8 cellular contexts compared by ENCODE assay signal in the genomic region with DNA sequence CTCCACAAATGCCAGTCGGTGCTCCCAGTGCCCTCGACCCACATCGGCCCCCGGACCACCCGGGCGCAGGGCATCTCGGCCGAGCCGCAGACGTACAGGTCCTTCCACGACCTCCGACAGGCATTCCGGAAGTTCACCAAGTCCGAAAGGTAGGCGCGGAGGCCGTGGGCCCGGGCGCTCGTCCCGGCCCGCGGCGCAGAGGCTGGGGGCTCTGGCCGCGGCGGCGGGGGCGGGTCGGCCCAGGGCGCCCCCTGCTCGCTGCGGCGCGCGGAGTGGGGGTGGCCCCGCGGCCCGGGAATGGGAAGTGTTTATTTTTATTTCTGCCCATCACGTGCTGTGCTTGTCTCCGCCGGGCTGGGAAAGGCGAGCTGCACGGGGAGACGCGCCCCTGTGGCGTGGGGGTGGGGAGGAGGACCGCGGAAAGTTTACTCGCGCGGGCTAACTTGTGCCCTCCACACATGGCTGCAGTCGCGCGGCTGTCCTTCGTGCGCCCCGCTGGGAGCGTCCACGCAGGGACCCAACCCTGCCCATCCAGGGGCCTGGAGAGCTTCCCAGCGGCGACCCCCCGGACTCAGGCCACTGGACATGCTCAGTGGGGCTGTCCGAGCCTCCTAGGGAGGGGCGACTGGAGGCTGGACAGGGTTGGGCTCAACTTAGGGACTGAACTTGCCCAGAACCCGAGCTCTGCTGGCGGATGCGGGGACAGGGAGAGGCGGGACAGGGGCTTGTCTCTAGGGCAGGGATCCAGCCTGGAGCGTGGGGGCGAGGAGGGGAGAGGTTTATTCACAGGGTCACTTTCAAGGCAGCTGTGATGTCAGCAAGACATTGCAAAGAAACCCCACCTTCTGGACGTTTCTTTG.
DNase-seq lines count a peak whose midpoint lies in the region; ATAC-seq and TF ChIP-seq lines count a peak whose summit lies in the region.

No MANE protein-coding gene starts in this region.

- peaks cover 9% of the 10 kb centered on the region for H3K4me1 Mint-ChIP-seq in activated B cell treated with CpG ODN at 0.5 μM for 24 hours

- WGBS in gastroesophageal sphincter (ENCODE audit: low coverage in 1 of 2), 2 donors: 0% methylated on average over 1 to 10 of the region's 72 CpGs
- WGBS in ovary, 3 donors: 0% methylated on average over 27 to 72 of the region's 72 CpGs

- H3K27me3 Mint-ChIP-seq in activated B cell treated with CpG ODN at 0.5 μM for 24 hours: peaks cover 36% of the 10 kb centered on the region

- H3K4me3 ChIP-seq in gastroesophageal sphincter: peak overlapping the region; percentile 66 to 85
- H3K4me3 ChIP-seq in ovary: peak overlapping the region; percentile 82

- no peaks in the 10 kb centered on the region for H3K36me3 Mint-ChIP-seq in activated B cell treated with CpG ODN at 0.5 μM for 24 hours (ENCODE audit: low read depth)

- peak overlapping the region; percentile 50 for H3K4me3 Mint-ChIP-seq in activated B cell treated with CpG ODN at 0.5 μM for 24 hours

- CTCF ChIA-PET in activated B cell treated with CpG ODN at 0.5 μM for 24 hours (lab: Charles Lee): no interaction called here

- intact Hi-C loops in activated B cell treated with CpG ODN at 0.5 μM for 24 hours (cut with micrococcal nuclease) (no loop called here), ovary (cut with DNase I) (loop anchor here in 1 of 4 donors (5.0 kb wide), 1 partner anchor 1226 kb away; no protein-coding TSS in a partner anchor)

- no peak for TF ChIP-seq EP300 in gastroesophageal sphincter (IDR thresholded peaks at IDR 0.05)
- no peak for TF ChIP-seq EP300 in ovary (IDR thresholded peaks at IDR 0.05)

- peaks cover 12% of the 10 kb centered on the region; the same call in 1 of the 2 replicates for H3K4me1 ChIP-seq in ES-I3 (ENCODE audit: insufficient read depth, low read length)
- H3K4me1 ChIP-seq in gastroesophageal sphincter: peaks cover 0 to 53% (median 0%) of the 10 kb centered on the region in 3 donors
- H3K4me1 ChIP-seq in ovary (ENCODE audit: insufficient read depth): peaks cover 2% of the 10 kb centered on the region

- H3K9me3 ChIP-seq in ES-I3 (ENCODE audit: control insufficient read depth, insufficient read depth, low read length) (no peaks in the 10 kb centered on the region), gastroesophageal sphincter (no peaks in the 10 kb centered on the region), ovary (no peaks in the 10 kb centered on the region)

- peak overlapping the region; percentile 60 to 90 (median 82) for H3K27ac ChIP-seq in gastroesophageal sphincter
- H3K27ac ChIP-seq in ovary: peak overlapping the region; percentile 60 to 62

- TF ChIP-seq CTCF in activated B cell treated with CpG ODN at 0.5 μM for 24 hours (IDR thresholded peaks at IDR 0.05) (no peak), gastroesophageal sphincter (IDR thresholded peaks at IDR 0.05) (no peak), ovary (IDR thresholded peaks at IDR 0.05) (no peak)

- no peaks in the 10 kb centered on the region for H3K9me3 Mint-ChIP-seq in activated B cell treated with CpG ODN at 0.5 μM for 24 hours

- POLR2A ChIA-PET in activated B cell treated with CpG ODN at 0.5 μM for 24 hours (lab: Charles Lee): no interaction called here

- H3K27ac Mint-ChIP-seq in activated B cell treated with CpG ODN at 0.5 μM for 24 hours: no peak overlapping the region

- peak overlapping the region; percentile 81; the same call in 1 of the 2 replicates for H3K9ac ChIP-seq in ES-I3 (ENCODE audit: low read depth, low read length)

- H3K27me3 ChIP-seq in gastroesophageal sphincter (peaks cover 39% of the 10 kb centered on the region), ovary (no peaks in the 10 kb centered on the region)

- DNase-seq in activated B cell treated with CpG ODN at 0.5 μM for 24 hours (no peak), ovary (peak; percentile 31 to 56 (median 49)), OCI-M1 (lab: John Stamatoyannopoulos, UW) (no peak), NCI-H82 (lab: John Stamatoyannopoulos, UW) (no peak)

- TF ChIP-seq POLR2A in gastroesophageal sphincter (IDR thresholded peaks at IDR 0.05) (no peak), ovary (IDR thresholded peaks at IDR 0.05) (no peak)

- no peak for ATAC-seq in activated B cell treated with CpG ODN at 0.5 μM for 24 hours (ENCODE audit: low read depth)
- ATAC-seq in gastroesophageal sphincter: peak; percentile 65
- ATAC-seq in GM18907 (IDR thresholded peaks at IDR 0.05; ENCODE audit: unreplicated experiment): no peak
- ATAC-seq in HG03460 (IDR thresholded peaks at IDR 0.05; ENCODE audit: unreplicated experiment): no peak

- no peaks in the 10 kb centered on the region for H3K36me3 ChIP-seq in ES-I3 (ENCODE audit: insufficient read depth, low read length)
- H3K36me3 ChIP-seq in gastroesophageal sphincter: no peaks in the 10 kb centered on the region
- no peaks in the 10 kb centered on the region for H3K36me3 ChIP-seq in ovary

Comparison
In these comparisons a context has a peak if more than half of its experiments do, and no peak if none do; other contexts are left out.
1. DNase-seq: peak in ovary (5 of 5); none in activated B cell treated with CpG ODN at 0.5 μM for 24 hours (single experiment), OCI-M1 (single experiment) and NCI-H82 (single experiment).